Comparison of ENCODE assay signal across 5 cellular contexts in the genomic region with DNA sequence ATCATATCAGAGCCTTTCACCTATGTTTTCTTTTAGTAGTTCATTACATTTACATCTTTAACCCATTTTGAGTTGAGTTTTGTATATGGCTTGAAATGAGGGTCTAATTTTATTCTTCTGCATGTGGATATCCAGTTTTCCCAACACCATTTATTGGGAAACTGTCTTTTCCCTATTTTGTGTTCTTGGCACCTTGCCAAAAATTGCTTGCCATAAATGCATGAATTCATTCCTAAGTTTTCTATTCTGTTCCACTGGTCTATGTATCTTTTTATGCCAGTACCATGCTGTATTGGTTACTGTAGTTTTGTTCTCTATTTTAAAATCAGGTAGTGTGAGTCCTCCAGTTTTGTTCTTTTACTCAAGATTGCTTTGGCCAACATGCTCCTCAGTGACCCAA.
TF ChIP-seq lines count a peak whose summit lies in the region.

No MANE protein-coding gene starts in this region.

TF ChIP-seq in SK-N-SH, 30 proteins besides CTCF, POLR2A, EP300 and RAD21:
- TF ChIP-seq CHD2 (IDR thresholded peaks at IDR 0.05; ENCODE audit: low read length, partially characterized antibody) = no peak
- TF ChIP-seq NFIC (IDR thresholded peaks at IDR 0.05; ENCODE audit: borderline replicate concordance) = peak; percentile 43; the same call in 1 of the 2 replicates
TF ChIP-seq in SK-N-SH: peak in this region for 1.

TF ChIP-seq in SK-N-SH treated with all-trans-retinoic acid at 6 μM for 48 hours, 23 proteins besides CTCF, POLR2A, EP300 and RAD21 (continues in another document):
- TF ChIP-seq, protein P1, sequence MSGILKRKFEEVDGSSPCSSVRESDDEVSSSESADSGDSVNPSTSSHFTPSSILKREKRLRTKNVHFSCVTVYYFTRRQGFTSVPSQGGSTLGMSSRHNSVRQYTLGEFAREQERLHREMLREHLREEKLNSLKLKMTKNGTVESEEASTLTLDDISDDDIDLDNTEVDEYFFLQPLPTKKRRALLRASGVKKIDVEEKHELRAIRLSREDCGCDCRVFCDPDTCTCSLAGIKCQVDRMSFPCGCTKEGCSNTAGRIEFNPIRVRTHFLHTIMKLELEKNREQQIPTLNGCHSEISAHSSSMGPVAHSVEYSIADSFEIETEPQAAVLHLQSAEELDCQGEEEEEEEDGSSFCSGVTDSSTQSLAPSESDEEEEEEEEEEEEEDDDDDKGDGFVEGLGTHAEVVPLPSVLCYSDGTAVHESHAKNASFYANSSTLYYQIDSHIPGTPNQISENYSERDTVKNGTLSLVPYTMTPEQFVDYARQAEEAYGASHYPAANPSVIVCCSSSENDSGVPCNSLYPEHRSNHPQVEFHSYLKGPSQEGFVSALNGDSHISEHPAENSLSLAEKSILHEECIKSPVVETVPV (CRISPR knock-in tag; IDR thresholded peaks at IDR 0.05) = no peak
- TF ChIP-seq GLIS3 (CRISPR knock-in tag; IDR thresholded peaks at IDR 0.05) (no peak), CSDC2 (CRISPR knock-in tag; IDR thresholded peaks at IDR 0.05) (no peak), ESRRG (CRISPR knock-in tag; IDR thresholded peaks at IDR 0.05) (no peak), ISL1 (CRISPR knock-in tag; IDR thresholded peaks at IDR 0.05) (no peak)
- TF ChIP-seq, protein P2, sequence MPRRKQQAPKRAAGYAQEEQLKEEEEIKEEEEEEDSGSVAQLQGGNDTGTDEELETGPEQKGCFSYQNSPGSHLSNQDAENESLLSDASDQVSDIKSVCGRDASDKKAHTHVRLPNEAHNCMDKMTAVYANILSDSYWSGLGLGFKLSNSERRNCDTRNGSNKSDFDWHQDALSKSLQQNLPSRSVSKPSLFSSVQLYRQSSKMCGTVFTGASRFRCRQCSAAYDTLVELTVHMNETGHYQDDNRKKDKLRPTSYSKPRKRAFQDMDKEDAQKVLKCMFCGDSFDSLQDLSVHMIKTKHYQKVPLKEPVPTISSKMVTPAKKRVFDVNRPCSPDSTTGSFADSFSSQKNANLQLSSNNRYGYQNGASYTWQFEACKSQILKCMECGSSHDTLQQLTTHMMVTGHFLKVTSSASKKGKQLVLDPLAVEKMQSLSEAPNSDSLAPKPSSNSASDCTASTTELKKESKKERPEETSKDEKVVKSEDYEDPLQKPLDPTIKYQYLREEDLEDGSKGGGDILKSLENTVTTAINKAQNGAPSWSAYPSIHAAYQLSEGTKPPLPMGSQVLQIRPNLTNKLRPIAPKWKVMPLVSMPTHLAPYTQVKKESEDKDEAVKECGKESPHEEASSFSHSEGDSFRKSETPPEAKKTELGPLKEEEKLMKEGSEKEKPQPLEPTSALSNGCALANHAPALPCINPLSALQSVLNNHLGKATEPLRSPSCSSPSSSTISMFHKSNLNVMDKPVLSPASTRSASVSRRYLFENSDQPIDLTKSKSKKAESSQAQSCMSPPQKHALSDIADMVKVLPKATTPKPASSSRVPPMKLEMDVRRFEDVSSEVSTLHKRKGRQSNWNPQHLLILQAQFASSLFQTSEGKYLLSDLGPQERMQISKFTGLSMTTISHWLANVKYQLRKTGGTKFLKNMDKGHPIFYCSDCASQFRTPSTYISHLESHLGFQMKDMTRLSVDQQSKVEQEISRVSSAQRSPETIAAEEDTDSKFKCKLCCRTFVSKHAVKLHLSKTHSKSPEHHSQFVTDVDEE (CRISPR knock-in tag; IDR thresholded peaks at IDR 0.05) = no peak

TF ChIP-seq in HEK293, 187 proteins besides CTCF, POLR2A, EP300 and RAD21 (continues in another document):
- TF ChIP-seq, protein P3, sequence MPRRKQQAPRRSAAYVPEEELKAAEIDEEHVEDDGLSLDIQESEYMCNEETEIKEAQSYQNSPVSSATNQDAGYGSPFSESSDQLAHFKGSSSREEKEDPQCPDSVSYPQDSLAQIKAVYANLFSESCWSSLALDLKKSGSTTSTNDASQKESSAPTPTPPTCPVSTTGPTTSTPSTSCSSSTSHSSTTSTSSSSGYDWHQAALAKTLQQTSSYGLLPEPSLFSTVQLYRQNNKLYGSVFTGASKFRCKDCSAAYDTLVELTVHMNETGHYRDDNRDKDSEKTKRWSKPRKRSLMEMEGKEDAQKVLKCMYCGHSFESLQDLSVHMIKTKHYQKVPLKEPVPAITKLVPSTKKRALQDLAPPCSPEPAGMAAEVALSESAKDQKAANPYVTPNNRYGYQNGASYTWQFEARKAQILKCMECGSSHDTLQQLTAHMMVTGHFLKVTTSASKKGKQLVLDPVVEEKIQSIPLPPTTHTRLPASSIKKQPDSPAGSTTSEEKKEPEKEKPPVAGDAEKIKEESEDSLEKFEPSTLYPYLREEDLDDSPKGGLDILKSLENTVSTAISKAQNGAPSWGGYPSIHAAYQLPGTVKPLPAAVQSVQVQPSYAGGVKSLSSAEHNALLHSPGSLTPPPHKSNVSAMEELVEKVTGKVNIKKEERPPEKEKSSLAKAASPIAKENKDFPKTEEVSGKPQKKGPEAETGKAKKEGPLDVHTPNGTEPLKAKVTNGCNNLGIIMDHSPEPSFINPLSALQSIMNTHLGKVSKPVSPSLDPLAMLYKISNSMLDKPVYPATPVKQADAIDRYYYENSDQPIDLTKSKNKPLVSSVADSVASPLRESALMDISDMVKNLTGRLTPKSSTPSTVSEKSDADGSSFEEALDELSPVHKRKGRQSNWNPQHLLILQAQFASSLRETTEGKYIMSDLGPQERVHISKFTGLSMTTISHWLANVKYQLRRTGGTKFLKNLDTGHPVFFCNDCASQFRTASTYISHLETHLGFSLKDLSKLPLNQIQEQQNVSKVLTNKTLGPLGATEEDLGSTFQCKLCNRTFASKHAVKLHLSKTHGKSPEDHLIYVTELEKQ (tag by site-specific recombination; IDR thresholded peaks at IDR 0.05; ENCODE audit: borderline replicate concordance) = no peak
- TF ChIP-seq, protein P4, sequence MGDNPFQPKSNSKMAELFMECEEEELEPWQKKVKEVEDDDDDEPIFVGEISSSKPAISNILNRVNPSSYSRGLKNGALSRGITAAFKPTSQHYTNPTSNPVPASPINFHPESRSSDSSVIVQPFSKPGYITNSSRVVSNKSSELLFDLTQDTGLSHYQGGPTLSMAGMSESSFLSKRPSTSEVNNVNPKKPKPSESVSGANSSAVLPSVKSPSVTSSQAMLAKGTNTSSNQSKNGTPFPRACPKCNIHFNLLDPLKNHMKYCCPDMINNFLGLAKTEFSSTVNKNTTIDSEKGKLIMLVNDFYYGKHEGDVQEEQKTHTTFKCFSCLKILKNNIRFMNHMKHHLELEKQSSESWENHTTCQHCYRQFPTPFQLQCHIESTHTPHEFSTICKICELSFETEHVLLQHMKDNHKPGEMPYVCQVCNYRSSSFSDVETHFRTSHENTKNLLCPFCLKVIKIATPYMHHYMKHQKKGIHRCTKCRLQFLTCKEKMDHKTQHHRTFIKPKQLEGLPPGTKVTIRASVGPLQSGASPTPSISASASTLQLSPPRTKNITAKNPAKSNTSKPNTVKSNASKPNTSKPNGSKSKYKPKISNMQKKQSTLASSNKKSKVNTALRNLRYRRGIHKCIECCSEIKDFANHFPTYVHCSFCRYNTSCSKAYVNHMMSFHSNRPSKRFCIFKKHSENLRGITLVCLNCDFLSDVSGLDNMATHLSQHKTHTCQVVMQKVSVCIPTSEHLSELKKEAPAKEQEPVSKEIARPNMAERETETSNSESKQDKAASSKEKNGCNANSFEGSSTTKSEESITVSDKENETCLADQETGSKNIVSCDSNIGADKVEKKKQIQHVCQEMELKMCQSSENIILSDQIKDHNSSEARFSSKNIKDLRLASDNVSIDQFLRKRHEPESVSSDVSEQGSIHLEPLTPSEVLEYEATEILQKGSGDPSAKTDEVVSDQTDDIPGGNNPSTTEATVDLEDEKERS (tag by site-specific recombination; IDR thresholded peaks at IDR 0.05) = no peak
- TF ChIP-seq ZNF830 (tag by site-specific recombination; IDR thresholded peaks at IDR 0.05; ENCODE audit: low read depth) (peak; percentile 95), OVOL3 (tag by site-specific recombination; IDR thresholded peaks at IDR 0.05) (no peak)

TF ChIP-seq in Ishikawa, 13 proteins besides CTCF, POLR2A, EP300 and RAD21 (continued from another document):
- TF ChIP-seq TEAD4 (IDR thresholded peaks at IDR 0.05) (no peak), NFIC (IDR thresholded peaks at IDR 0.05) (peak; percentile 88)

TF ChIP-seq in GM12878, 131 proteins besides CTCF, POLR2A, EP300 and RAD21 (continued from another document):
- TF ChIP-seq SMAD1 (IDR thresholded peaks at IDR 0.05; ENCODE audit: low read depth, partially characterized antibody) = peak; percentile 86
TF ChIP-seq in GM12878: peak in this region for 1.
